Comparison of ENCODE assay signal across 1 cellular context in the genomic region with DNA sequence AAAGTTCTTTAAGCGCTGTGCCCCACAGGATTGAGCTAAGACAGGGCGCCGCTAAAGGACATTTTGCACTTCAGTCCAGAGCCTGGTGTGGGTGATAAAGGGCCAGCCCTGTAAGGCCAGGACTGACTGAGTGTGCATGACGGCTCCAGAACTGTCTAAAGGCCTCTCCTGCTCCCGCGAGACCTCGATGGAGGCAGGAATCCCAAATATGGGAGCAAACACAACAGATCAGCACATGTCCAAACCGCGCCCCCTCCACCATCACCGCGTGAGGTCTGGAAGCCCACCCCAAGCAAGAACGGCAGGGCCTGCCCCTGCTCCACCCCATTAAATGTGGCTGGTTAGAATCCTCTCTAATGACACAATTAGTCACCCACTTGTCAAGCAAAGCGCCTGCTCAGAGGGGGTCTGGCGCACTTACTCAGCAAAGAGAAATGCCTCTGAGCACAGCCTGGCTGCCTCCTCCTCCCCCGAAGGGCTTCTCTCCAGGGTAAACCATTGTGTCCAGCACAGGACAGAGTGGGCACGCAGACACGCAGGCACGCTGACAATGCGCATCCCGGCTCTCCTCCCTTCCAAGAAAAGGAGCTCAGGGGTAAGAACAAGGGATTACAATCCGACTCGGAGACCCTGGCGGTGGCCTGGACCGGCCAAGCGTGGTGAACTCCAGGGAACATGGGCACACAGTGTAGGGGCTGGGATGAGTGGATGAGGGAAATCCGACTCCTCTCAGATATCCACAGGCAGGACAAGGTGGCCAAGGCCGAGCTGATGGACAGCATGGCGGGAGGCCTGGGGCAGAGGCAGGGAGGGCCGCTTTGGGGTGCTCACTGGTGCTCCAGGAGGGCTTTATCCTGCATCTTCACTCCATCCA.
A peak's percentile ranks its signal among the peaks of the same experiment; 100 is the strongest.
TF ChIP-seq lines count a peak whose summit lies in the region.

No MANE protein-coding gene starts in this region.

TF ChIP-seq in SK-N-SH, 30 proteins besides CTCF, POLR2A, EP300 and RAD21 (continued from another document):
- TF ChIP-seq, protein P1, sequence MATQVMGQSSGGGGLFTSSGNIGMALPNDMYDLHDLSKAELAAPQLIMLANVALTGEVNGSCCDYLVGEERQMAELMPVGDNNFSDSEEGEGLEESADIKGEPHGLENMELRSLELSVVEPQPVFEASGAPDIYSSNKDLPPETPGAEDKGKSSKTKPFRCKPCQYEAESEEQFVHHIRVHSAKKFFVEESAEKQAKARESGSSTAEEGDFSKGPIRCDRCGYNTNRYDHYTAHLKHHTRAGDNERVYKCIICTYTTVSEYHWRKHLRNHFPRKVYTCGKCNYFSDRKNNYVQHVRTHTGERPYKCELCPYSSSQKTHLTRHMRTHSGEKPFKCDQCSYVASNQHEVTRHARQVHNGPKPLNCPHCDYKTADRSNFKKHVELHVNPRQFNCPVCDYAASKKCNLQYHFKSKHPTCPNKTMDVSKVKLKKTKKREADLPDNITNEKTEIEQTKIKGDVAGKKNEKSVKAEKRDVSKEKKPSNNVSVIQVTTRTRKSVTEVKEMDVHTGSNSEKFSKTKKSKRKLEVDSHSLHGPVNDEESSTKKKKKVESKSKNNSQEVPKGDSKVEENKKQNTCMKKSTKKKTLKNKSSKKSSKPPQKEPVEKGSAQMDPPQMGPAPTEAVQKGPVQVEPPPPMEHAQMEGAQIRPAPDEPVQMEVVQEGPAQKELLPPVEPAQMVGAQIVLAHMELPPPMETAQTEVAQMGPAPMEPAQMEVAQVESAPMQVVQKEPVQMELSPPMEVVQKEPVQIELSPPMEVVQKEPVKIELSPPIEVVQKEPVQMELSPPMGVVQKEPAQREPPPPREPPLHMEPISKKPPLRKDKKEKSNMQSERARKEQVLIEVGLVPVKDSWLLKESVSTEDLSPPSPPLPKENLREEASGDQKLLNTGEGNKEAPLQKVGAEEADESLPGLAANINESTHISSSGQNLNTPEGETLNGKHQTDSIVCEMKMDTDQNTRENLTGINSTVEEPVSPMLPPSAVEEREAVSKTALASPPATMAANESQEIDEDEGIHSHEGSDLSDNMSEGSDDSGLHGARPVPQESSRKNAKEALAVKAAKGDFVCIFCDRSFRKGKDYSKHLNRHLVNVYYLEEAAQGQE (IDR thresholded peaks at IDR 0.05; ENCODE audit: low read depth, low read length) = peak; percentile 57; the same call in 1 of the 2 replicates
- TF ChIP-seq SIN3A (IDR thresholded peaks at IDR 0.05; ENCODE audit: borderline replicate concordance, low read depth, low read length) (peak; percentile 94), JUND (IDR thresholded peaks at IDR 0.05) (peak; percentile 86), USF2 (IDR thresholded peaks at IDR 0.05; ENCODE audit: borderline replicate concordance, low read depth, low read length) (no peak), TEAD4 (IDR thresholded peaks at IDR 0.05; ENCODE audit: borderline replicate concordance, insufficient read depth) (peak; percentile 67), FOXJ3 (CRISPR knock-in tag; IDR thresholded peaks at IDR 0.05) (no peak), TCF12 (IDR thresholded peaks at IDR 0.05) (peak; percentile 88), ZBTB33 (IDR thresholded peaks at IDR 0.05; ENCODE audit: borderline replicate concordance, low read depth) (peak; percentile 94), SMC3 (IDR thresholded peaks at IDR 0.05; ENCODE audit: low read depth, low read length) (no peak), NRF1 (IDR thresholded peaks at IDR 0.05; ENCODE audit: low read depth, low read length) (peak; percentile 40), IRF3 (IDR thresholded peaks at IDR 0.05; ENCODE audit: low read depth, low read length) (no peak), RCOR1 (IDR thresholded peaks at IDR 0.05; ENCODE audit: low read length) (no peak; the same call in 1 of the 2 replicates), MAX (IDR thresholded peaks at IDR 0.05; ENCODE audit: low read depth) (peak; percentile 95), MEF2A (IDR thresholded peaks at IDR 0.05; ENCODE audit: borderline replicate concordance, low read depth) (no peak), FOXM1 (IDR thresholded peaks at IDR 0.05; ENCODE audit: low read depth) (no peak), EZH2phosphoT487 (IDR thresholded peaks at IDR 0.05; ENCODE audit: borderline replicate concordance, low read depth) (no peak), MXI1 (IDR thresholded peaks at IDR 0.05; ENCODE audit: low read depth, low read length) (peak; percentile 90), FOSL2 (IDR thresholded peaks at IDR 0.05; ENCODE audit: borderline replicate concordance, low read depth) (peak; percentile 89)
- TF ChIP-seq, protein P2, sequence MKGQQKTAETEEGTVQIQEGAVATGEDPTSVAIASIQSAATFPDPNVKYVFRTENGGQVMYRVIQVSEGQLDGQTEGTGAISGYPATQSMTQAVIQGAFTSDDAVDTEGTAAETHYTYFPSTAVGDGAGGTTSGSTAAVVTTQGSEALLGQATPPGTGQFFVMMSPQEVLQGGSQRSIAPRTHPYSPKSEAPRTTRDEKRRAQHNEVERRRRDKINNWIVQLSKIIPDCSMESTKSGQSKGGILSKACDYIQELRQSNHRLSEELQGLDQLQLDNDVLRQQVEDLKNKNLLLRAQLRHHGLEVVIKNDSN (IDR thresholded peaks at IDR 0.05; ENCODE audit: borderline replicate concordance, low read depth) = no peak
TF ChIP-seq in SK-N-SH: peak in this region for 17.
